In genomic region chr7:157772486-157773130, GRCh38 we compare ENCODE assay signal across 30 cellular contexts.
"Had no signal": no experiment of that assay in that cellular context is flagged by ENCODE, and none has a peak within 500 bp of the region (broad histone marks: within the 10 kb centered on the region; RNA-seq: fewer than 3 reads in every experiment).

No MANE protein-coding gene starts in this region.

- H3K4me1 ChIP-seq: esophagus squamous epithelium, gastroesophageal sphincter had no signal

- H3K4me3 ChIP-seq: esophagus squamous epithelium, gastroesophageal sphincter had no signal

- H3K27me3 ChIP-seq: brain microvascular endothelial cell had no signal

- H3K36me3 ChIP-seq: brain microvascular endothelial cell, esophagus squamous epithelium, gastroesophageal sphincter, WERI-Rb-1 had no signal

- FAIRE-seq: astrocyte, colon, endometrium, endothelial cell of umbilical vein had no signal

- ATAC-seq: activated CD4-positive, CD25-positive, alpha-beta regulatory T cell treated with anti-CD3 and anti-CD28 coated beads, Interleukin-2, amount 50 U/mL, for 24 hours; activated CD8-positive, alpha-beta memory T cell treated with anti-CD3 and anti-CD28 coated beads, Interleukin-2, amount 10 ng/mL, durations not matched to agents 7 days and 5 days; activated CD8-positive, alpha-beta T cell treated with anti-CD3 and anti-CD28 coated beads for 36 hours; activated naive CD4-positive, alpha-beta T cell treated with anti-CD3 and anti-CD28 coated beads, Interleukin-2, amount 50 U/mL, for 72 hours; gastroesophageal sphincter; T-helper 17 cell had no signal

- DNase-seq: activated B cell treated with CpG ODN at 0.5 μM for 24 hours; activated CD4-positive, alpha-beta T cell treated with anti-CD3 and anti-CD28 coated beads for 48 hours; activated CD4-positive, alpha-beta T cell treated with anti-CD3 and anti-CD28 coated beads, Interleukin-2, amount 50 U/mL, for 1 hour; activated CD4-positive, alpha-beta T cell treated with anti-CD3 and anti-CD28 coated beads, Interleukin-2, amount 50 U/mL, for 48 hours; activated CD8-positive, alpha-beta memory T cell treated with anti-CD3 and anti-CD28 coated beads, Interleukin-2, amount 10 ng/mL, durations not matched to agents 7 days and 5 days; activated CD8-positive, alpha-beta memory T cell treated with anti-CD3 and anti-CD28 coated beads, Interleukin-2, amount 50 U/mL, for 4 hours; activated CD8-positive, alpha-beta T cell treated with anti-CD3 and anti-CD28 coated beads for 36 hours; activated effector memory CD4-positive, alpha-beta T cell treated with anti-CD3 and anti-CD28 coated beads, Interleukin-2, amount 50 U/mL, for 16 hours; activated naive CD4-positive, alpha-beta T cell treated with anti-CD3 and anti-CD28 coated beads, Interleukin-2, amount 10 ng/mL, durations not matched to agents 7 days and 5 days; activated naive CD8-positive, alpha-beta T cell treated with anti-CD3 and anti-CD28 coated beads, Interleukin-2, amount 10 ng/mL, durations not matched to agents 7 days and 5 days; activated T-cell treated with anti-CD3 and anti-CD28 coated beads, Interleukin-2, amount 50 U/mL, for 1 hour; activated T-cell treated with anti-CD3 and anti-CD28 coated beads, Interleukin-2, amount 50 U/mL, for 48 hours; brain microvascular endothelial cell; cortex of kidney; dermis blood vessel endothelial cell; effector CD8-positive, alpha-beta T cell; esophagus squamous epithelium; foreskin melanocyte; T-helper 1 cell; T-helper 17 cell; T1000; WERI-Rb-1 had no signal

- H3K27ac ChIP-seq: brain microvascular endothelial cell, epithelial cell of prostate, esophagus squamous epithelium, gastroesophageal sphincter, WERI-Rb-1 had no signal
